ENCODE assay signal across 8 cellular contexts in the genomic region with DNA sequence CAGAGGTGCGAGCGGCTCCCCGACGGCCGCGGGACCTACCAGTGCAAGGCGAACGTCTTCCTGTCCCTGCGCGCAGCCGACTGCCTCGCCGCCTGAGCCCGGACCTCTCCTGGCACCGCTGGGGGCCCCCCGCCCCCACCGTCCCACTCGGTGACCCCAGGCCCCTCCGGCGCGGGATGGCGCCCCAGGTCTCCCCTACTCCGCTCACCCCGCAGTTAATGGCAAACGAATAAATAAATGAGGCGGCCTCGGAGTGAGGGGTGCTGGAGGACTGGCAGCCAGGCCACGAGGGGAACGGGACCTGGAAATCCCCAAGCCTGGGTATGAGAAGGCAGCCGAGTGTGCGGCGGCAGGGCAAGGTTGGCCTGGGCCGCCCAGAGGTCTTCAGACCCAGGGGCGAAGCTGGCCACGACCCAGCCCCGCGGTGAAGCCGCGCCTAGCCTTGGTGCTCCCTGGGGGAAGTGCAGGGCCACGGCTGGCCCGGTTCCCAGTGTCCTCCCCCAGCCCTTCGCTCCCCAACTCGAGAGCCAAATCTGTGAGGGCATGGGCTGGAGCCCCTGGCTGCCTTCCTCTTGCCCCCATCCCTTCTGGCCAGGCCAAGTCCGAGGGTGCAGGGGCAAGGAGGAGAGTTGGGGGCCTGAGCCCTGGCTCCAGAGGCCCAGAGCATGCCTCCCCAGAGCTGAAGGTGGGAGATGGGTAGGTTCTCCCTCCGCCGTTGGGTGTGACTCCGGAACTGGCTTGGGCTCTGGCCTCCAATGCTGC. TPM values are rescaled to one million over a fixed set of nuclear protein-coding genes. Genes with fewer than 3 reads are reported as not detected.
DNase-seq lines count a peak whose midpoint lies in the region; ATAC-seq and TF ChIP-seq lines count a peak whose summit lies in the region.
"Had no signal": no experiment of that assay in that cellular context is flagged by ENCODE, and none has a peak within 500 bp of the region (broad histone marks: within the 10 kb centered on the region; RNA-seq: fewer than 3 reads in every experiment).

No MANE protein-coding gene starts in this region.

- in situ Hi-C loops in IMR-90 (cut with MboI; ENCODE audit: low sequenced_read_pairs), result no loop called here

- H3K27ac ChIP-seq in IMR-90 (ENCODE audit: insufficient read depth, low read length) (no peak overlapping the region), testis (no peak overlapping the region)

- TF ChIP-seq RAD21 in IMR-90 (IDR thresholded peaks at IDR 0.05; ENCODE audit: low read length), result no peak

- no peak overlapping the region for H3K18ac ChIP-seq in IMR-90 (ENCODE audit: low read depth, low read length)

- POLR2A ChIA-PET in IMR-90 (lab: Charles Lee; ENCODE audit: unreplicated experiment), result no interaction called here

- CTCF ChIA-PET in IMR-90 (lab: Yijun Ruan, JAX), result interaction anchor here (0.6 kb wide), 1 partner anchor 180 kb away, joined by 3 read pairs; no protein-coding TSS in a partner anchor

- H3K36me3 Mint-ChIP-seq in chondrocyte (ENCODE audit: low read depth), result peaks cover 5% of the 10 kb centered on the region

- no peak overlapping the region for H3K56ac ChIP-seq in IMR-90 (ENCODE audit: extremely low read depth, insufficient read depth, low read length)

- dilution Hi-C loops in IMR-90 (cut with HindIII; ENCODE audit: low sequenced_read_pairs, unreplicated experiment), result no loop called here

- H2AK9ac ChIP-seq in IMR-90 (replicated peaks; ENCODE audit: low read depth, low read length, poor library complexity), result peak overlapping the region; percentile 86

- peaks cover 22% of the 10 kb centered on the region for H3K4me1 Mint-ChIP-seq in chondrocyte (ENCODE audit: low read depth)

- ATAC-seq in IMR-90 (ENCODE audit: low read depth) (no peak), left lobe of liver (peak; percentile 47)

- H2BK5ac ChIP-seq in IMR-90 (ENCODE audit: low read depth, low read length, poor library complexity, severe bottlenecking), result no peak overlapping the region

- peaks cover 0 to 31% of the 10 kb centered on the region in 2 experiments; a peak in 3 of 4 replicates for H3K79me1 ChIP-seq in IMR-90 (ENCODE audit: low read depth in 1 of 2, low read length in 2 of 2)

- peaks cover 13% of the 10 kb centered on the region; the same call in 1 of the 2 replicates for H3K9me1 ChIP-seq in IMR-90 (ENCODE audit: insufficient read depth, low read length)

- peaks cover 14% of the 10 kb centered on the region for H3K4me1 ChIP-seq in IMR-90 (ENCODE audit: control insufficient read depth, insufficient read depth, low read length)
- H3K4me1 ChIP-seq in testis, result peaks cover 6% of the 10 kb centered on the region

- H3K27me3 ChIP-seq in IMR-90 (ENCODE audit: control insufficient read depth, insufficient read depth, low read length) (no peaks in the 10 kb centered on the region), testis (no peaks in the 10 kb centered on the region)

- TF ChIP-seq POLR2A in IMR-90 (IDR thresholded peaks at IDR 0.05; ENCODE audit: low read depth, low read length) (no peak), testis (IDR thresholded peaks at IDR 0.05) (no peak)

- H4K8ac ChIP-seq in IMR-90 (ENCODE audit: low read depth in 2 of 2, low read length in 2 of 2), result no peak overlapping the region

- H3K23ac ChIP-seq in IMR-90 (ENCODE audit: low read depth, low read length), result no peak overlapping the region

- peaks cover 28% of the 10 kb centered on the region for H3K36me3 ChIP-seq in IMR-90 (ENCODE audit: control insufficient read depth, insufficient read depth, low read length)
- no peaks in the 10 kb centered on the region for H3K36me3 ChIP-seq in testis (ENCODE audit: low read depth, missing control alignments)

- BruUV-seq in IMR-90 (replicated peaks; lab: Mats Ljungman, UMichigan), result no TSS peak

- no peaks in the 10 kb centered on the region for H3K27me3 Mint-ChIP-seq in chondrocyte (ENCODE audit: low read depth)

- peaks cover 26% of the 10 kb centered on the region for H4K20me1 ChIP-seq in IMR-90 (ENCODE audit: insufficient read depth, low read length)

- H3K14ac ChIP-seq in IMR-90 (replicated peaks; ENCODE audit: low read depth, low read length), result no peak overlapping the region

- H3K9me3 ChIP-seq in IMR-90 (ENCODE audit: control insufficient read depth, insufficient read depth, low read length) (no peaks in the 10 kb centered on the region), testis (no peaks in the 10 kb centered on the region)

- peak overlapping the region; percentile 69; the same call in 1 of the 2 replicates for H3K4me2 ChIP-seq in IMR-90 (ENCODE audit: low read depth, low read length)

- no peak overlapping the region for H3K27ac Mint-ChIP-seq in chondrocyte (ENCODE audit: unreplicated experiment)
- H3K27ac Mint-ChIP-seq: activated naive CD4-positive, alpha-beta T cell treated with anti-CD3 and anti-CD28 coated beads, Interleukin-2, amount 10 ng/mL, durations not matched to agents 7 days and 5 days had no signal

- H2BK15ac ChIP-seq in IMR-90 (ENCODE audit: low read depth, low read length), result no peak overlapping the region

- no peak overlapping the region for H3K4ac ChIP-seq in IMR-90 (ENCODE audit: low read depth, low read length)

- no peak for DNase-seq in IMR-90
- DNase-seq in chondrocyte (ENCODE audit: low spot score), result no peak
- peak; percentile 60 for DNase-seq in left lobe of liver (ENCODE audit: low spot score)
- DNase-seq in testis, result no peak
- no peak for DNase-seq in NCI-H2081 treated with DMSO at 0.1 percent for 48 hours (lab: John Stamatoyannopoulos, UW)
- DNase-seq in dermis blood vessel endothelial cell, result no peak
- no peak for DNase-seq in CD1c-positive myeloid dendritic cell (ENCODE audit: extremely low spot score)

- H3K9ac ChIP-seq in IMR-90 (ENCODE audit: low read depth, low read length), result no peak overlapping the region

- H2BK20ac ChIP-seq in IMR-90 (ENCODE audit: low read depth, low read length), result no peak overlapping the region

- H4K91ac ChIP-seq in IMR-90 (ENCODE audit: insufficient read depth, low read depth, low read length), result no peak overlapping the region

- TF ChIP-seq CTCF in IMR-90 (conservative IDR thresholded peaks at IDR 0.05; ENCODE audit: low read depth, low read length) (no peak), chondrocyte (IDR thresholded peaks at IDR 0.05) (no peak), testis (IDR thresholded peaks at IDR 0.05) (no peak)

- intact Hi-C loops in IMR-90 (cut with micrococcal nuclease) (no loop called here), testis (cut with DNase I; ENCODE audit: low total_unique reads) (no loop called here)

- no peak overlapping the region for H2BK120ac ChIP-seq in IMR-90 (ENCODE audit: low read depth, low read length)

- 41% methylated on average over 30 of the region's 47 CpGs; no CpG with 5 or more reads in 1 of the 2 experiments for WGBS in IMR-90 (ENCODE audit: extremely low coverage in 2 of 2, insufficient read length in 1 of 2), 2 experiments
- WGBS in testis, 2 donors, result 43 to 63% methylated on average over 8 to 40 of the region's 47 CpGs

- H2AK5ac ChIP-seq in IMR-90 (ENCODE audit: low read depth, low read length), result peak overlapping the region; percentile 5; the same call in 1 of the 2 replicates

- peak overlapping the region; percentile 9 for H3K4me3 Mint-ChIP-seq in chondrocyte (ENCODE audit: unreplicated experiment)
- H3K4me3 Mint-ChIP-seq: activated naive CD4-positive, alpha-beta T cell treated with anti-CD3 and anti-CD28 coated beads, Interleukin-2, amount 10 ng/mL, durations not matched to agents 7 days and 5 days had no signal

- H3K4me3 ChIP-seq in IMR-90 (ENCODE audit: insufficient read depth, low read depth, low read length), result no peak overlapping the region
- peak overlapping the region; percentile 26 to 36 for H3K4me3 ChIP-seq in testis

- H4K5ac ChIP-seq in IMR-90 (ENCODE audit: low read depth, low read length), result no peak overlapping the region

- H2AFZ ChIP-seq in IMR-90 (replicated peaks; ENCODE audit: low read length, poor library complexity), result peak overlapping the region; percentile 83

- H3K9me3 Mint-ChIP-seq in chondrocyte (ENCODE audit: low read depth), result no peaks in the 10 kb centered on the region
- H3K9me3 Mint-ChIP-seq: activated naive CD4-positive, alpha-beta T cell treated with anti-CD3 and anti-CD28 coated beads, Interleukin-2, amount 10 ng/mL, durations not matched to agents 7 days and 5 days had no signal

RNA-seq across cellular contexts. Expression of a gene that starts 0.8 kb away (rescaled TPM):
- total RNA-seq in IMR-90 (2012; rRNA removed), result under 0.01 TPM in 1 of 2 replicates, not detected in the other
- 0.51 and 1.2 TPM in 2 replicates for polyA plus RNA-seq in IMR-90 (2012; rRNA removed)
- polyA plus RNA-seq in IMR-90 (2012; cell fraction: cytosol; rRNA removed), result 6.3 and 8.4 TPM in 2 replicates
- 0.63 and 1.9 TPM in 2 replicates for polyA plus RNA-seq in IMR-90 (2012; cell fraction: nucleus; rRNA removed; ENCODE audit: low replicate concordance)
- 0.48 to 1.3 TPM (median 1.3 TPM) in 3 replicates for total RNA-seq in chondrocyte
- 0.13 TPM for total RNA-seq in left lobe of liver
- total RNA-seq in testis, result 10 to 100 TPM; 22.7 to 27.3 TPM
- polyA plus RNA-seq in testis (ENCODE audit: insufficient read depth, low read depth, low replicate concordance), result 1.8 TPM
- 0.28 TPM in 1 of 2 replicates, not detected in the other for total RNA-seq in dermis blood vessel endothelial cell

RNA-seq across cellular contexts. Expression of a gene that starts 8.4 kb away (rescaled TPM):
- 31.9 and 37.3 TPM in 2 replicates for total RNA-seq in IMR-90 (2012; rRNA removed)
- 38.5 and 43.0 TPM in 2 replicates for polyA plus RNA-seq in IMR-90 (2012; rRNA removed)
- polyA plus RNA-seq in IMR-90 (2012; cell fraction: cytosol; rRNA removed), result 21.7 and 31.1 TPM in 2 replicates
- 47.8 and 104 TPM in 2 replicates for polyA plus RNA-seq in IMR-90 (2012; cell fraction: nucleus; rRNA removed; ENCODE audit: low replicate concordance)
- 28.5 to 32.5 TPM (median 28.8 TPM) in 3 replicates for total RNA-seq in chondrocyte
- total RNA-seq in left lobe of liver, result 113 TPM
- 100 to 1,000 TPM; 171 to 438 TPM for total RNA-seq in testis
- 488 TPM for polyA plus RNA-seq in testis (ENCODE audit: insufficient read depth, low read depth, low replicate concordance)
- total RNA-seq in dermis blood vessel endothelial cell, result 41.0 and 80.1 TPM in 2 replicates

RNA-seq across cellular contexts. Expression of a gene that starts 11.3 kb away (rescaled TPM):
- total RNA-seq in IMR-90 (2012; rRNA removed) (183 and 242 TPM in 2 replicates), chondrocyte (120 to 132 TPM (median 122 TPM) in 3 replicates), left lobe of liver (95.7 TPM), testis (100 to 1,000 TPM; 191 to 198 TPM), dermis blood vessel endothelial cell (79.9 and 128 TPM in 2 replicates)
- polyA plus RNA-seq in IMR-90 (2012; rRNA removed) (387 and 508 TPM in 2 replicates), testis (ENCODE audit: insufficient read depth, low read depth, low replicate concordance) (195 TPM)
- 1,074 and 1,088 TPM in 2 replicates for polyA plus RNA-seq in IMR-90 (2012; cell fraction: cytosol; rRNA removed)
- 252 and 310 TPM in 2 replicates for polyA plus RNA-seq in IMR-90 (2012; cell fraction: nucleus; rRNA removed; ENCODE audit: low replicate concordance)

RNA-seq across cellular contexts. Expression of a gene that starts 11.4 kb away (rescaled TPM):
- 144 and 159 TPM in 2 replicates for total RNA-seq in IMR-90 (2012; rRNA removed)
- 88.6 and 112 TPM in 2 replicates for polyA plus RNA-seq in IMR-90 (2012; rRNA removed)
- 102 and 133 TPM in 2 replicates for polyA plus RNA-seq in IMR-90 (2012; cell fraction: cytosol; rRNA removed)
- 62.2 and 73.2 TPM in 2 replicates for polyA plus RNA-seq in IMR-90 (2012; cell fraction: nucleus; rRNA removed; ENCODE audit: low replicate concordance)
- total RNA-seq in chondrocyte, result 56.0 to 73.7 TPM (median 59.8 TPM) in 3 replicates
- total RNA-seq in left lobe of liver, result 14.5 TPM
- 100 to 1,000 TPM; 114 to 124 TPM for total RNA-seq in testis
- polyA plus RNA-seq in testis (ENCODE audit: insufficient read depth, low read depth, low replicate concordance), result 140 TPM
- total RNA-seq in dermis blood vessel endothelial cell, result 172 and 224 TPM in 2 replicates

RNA-seq across cellular contexts. Expression of a gene that starts 15.1 kb away (rescaled TPM):
- total RNA-seq in IMR-90 (2012; rRNA removed) (13.9 and 14.5 TPM in 2 replicates), chondrocyte (14.5 to 16.0 TPM (median 15.8 TPM) in 3 replicates), left lobe of liver (18.0 TPM), testis (10 to 100 TPM; 48.4 to 59.3 TPM), dermis blood vessel endothelial cell (17.3 and 21.1 TPM in 2 replicates)
- polyA plus RNA-seq in IMR-90 (2012; rRNA removed) (19.8 and 20.5 TPM in 2 replicates), testis (ENCODE audit: insufficient read depth, low read depth, low replicate concordance) (34.1 TPM)
- 8.3 and 10.9 TPM in 2 replicates for polyA plus RNA-seq in IMR-90 (2012; cell fraction: cytosol; rRNA removed)
- polyA plus RNA-seq in IMR-90 (2012; cell fraction: nucleus; rRNA removed; ENCODE audit: low replicate concordance), result 74.8 and 246 TPM in 2 replicates

Comparison
In these comparisons a context has a peak if more than half of its experiments do, and no peak if none do; other contexts are left out.
1. RNA of a gene that starts 0.8 kb away (total RNA-seq): 22.7 to 27.3 TPM in testis; 0.48 to 1.3 TPM in chondrocyte, 0.13 TPM in left lobe of liver (single experiment), under 0.01 TPM in IMR-90 and 0.28 TPM in dermis blood vessel endothelial cell; every median in the first group is over 10 times any median in the second.